31 cellular contexts compared by ENCODE assay signal in genomic region chr2:154720642-154721041, GRCh38. TPM values are rescaled to one million over a fixed set of nuclear protein-coding genes. Genes with fewer than 3 reads are reported as not detected.
DNase-seq lines count a peak whose midpoint lies in the region; ATAC-seq, FAIRE-seq and TF ChIP-seq lines count a peak whose summit lies in the region.
"Had no signal": no experiment of that assay in that cellular context is flagged by ENCODE, and none has a peak within 500 bp of the region (broad histone marks: within the 10 kb centered on the region; RNA-seq: fewer than 3 reads in every experiment).

No MANE protein-coding gene starts in this region.

- H3K36me3 ChIP-seq in fibroblast of lung (ENCODE audit: control insufficient read depth, insufficient read depth, low read length) = no peaks in the 10 kb centered on the region
- H3K36me3 ChIP-seq: HAP-1, heart right ventricle, sigmoid colon had no signal

- FAIRE-seq in H54 (lab: Jason Lieb, UNC) (peak; percentile 91), urothelium cell line (lab: Jason Lieb, UNC) (no peak)
- FAIRE-seq: G401.6, HTR-8/SVneo, TTC549 had no signal

- no peaks in the 10 kb centered on the region for H3K27me3 ChIP-seq in fibroblast of lung (ENCODE audit: control insufficient read depth, insufficient read depth, low read length)
- H3K27me3 ChIP-seq: heart right ventricle, sigmoid colon had no signal

- H3K79me2 ChIP-seq in fibroblast of lung (ENCODE audit: control insufficient read depth, insufficient read depth, low read length) = no peaks in the 10 kb centered on the region

- no peaks in the 10 kb centered on the region for H3K9me3 ChIP-seq in fibroblast of lung (ENCODE audit: control insufficient read depth, insufficient read depth, low read depth, low read length)
- H3K9me3 ChIP-seq: HAP-1, heart right ventricle, sigmoid colon had no signal

- H3K4me3 ChIP-seq in fibroblast of lung (replicated peaks in 1 of 4; ENCODE audit: control extremely low read depth in 1 of 4, insufficient read depth in 1 of 4, low read depth in 3 of 4, low read length in 4 of 4) (no peak overlapping the region), skeletal muscle cell (ENCODE audit: low read depth, low read length) (no peak overlapping the region)
- H3K4me3 ChIP-seq: HAP-1, heart right ventricle, sigmoid colon, SK-N-MC had no signal

- no peak overlapping the region for H3K9ac ChIP-seq in fibroblast of lung (ENCODE audit: insufficient read depth, low read length)

- TF ChIP-seq POLR2A in H54 (IDR thresholded peaks at IDR 0.05; ENCODE audit: low read depth, low read length) = no peak

- no peak overlapping the region for H2AFZ ChIP-seq in fibroblast of lung (ENCODE audit: low read length)

- ATAC-seq in HG03280 (IDR thresholded peaks at IDR 0.05; ENCODE audit: unreplicated experiment) (no peak), HG02588 (IDR thresholded peaks at IDR 0.05; ENCODE audit: unreplicated experiment) (no peak)
- ATAC-seq: activated CD8-positive, alpha-beta T cell treated with anti-CD3 and anti-CD28 coated beads for 36 hours; activated T-helper 17 cell treated with anti-CD3 and anti-CD28 coated beads, Interleukin-2, amount 50 U/mL, for 72 hours; heart right ventricle; left colon; stimulated activated naive CD8-positive, alpha-beta T cell treated with anti-CD3 and anti-CD28 coated beads, Interleukin-15, amount 100 ng/mL, for 72 hours had no signal

- H4K20me1 ChIP-seq in fibroblast of lung (ENCODE audit: control insufficient read depth, extremely low read depth, insufficient read depth, low read length) = no peaks in the 10 kb centered on the region

- H3K27ac ChIP-seq in fibroblast of lung (ENCODE audit: insufficient read depth, low read length) = no peak overlapping the region
- H3K27ac ChIP-seq: epithelial cell of prostate, heart right ventricle, sigmoid colon, SK-N-MC had no signal

- H3K4me1 ChIP-seq in fibroblast of lung (ENCODE audit: control insufficient read depth, extremely low read depth, insufficient read depth, low read length) = no peaks in the 10 kb centered on the region
- H3K4me1 ChIP-seq: HAP-1, heart right ventricle, sigmoid colon had no signal

- DNase-seq in H54 (ENCODE audit: insufficient read length, low spot score) = no peak
- DNase-seq in RKO (ENCODE audit: low spot score) = peak; percentile 18
- DNase-seq in fibroblast of lung (ENCODE audit: low read depth in 2 of 2) = peak; percentile 5 to 46
- DNase-seq in skeletal muscle cell (ENCODE audit: low read depth) = peak; percentile 8
- DNase-seq in urothelium cell line (ENCODE audit: low spot score) = no peak
- no peak for DNase-seq in kidney glomerular epithelial cell (lab: John Stamatoyannopoulos, UW)
- DNase-seq: activated CD4-positive, alpha-beta T cell treated with anti-CD3 and anti-CD28 coated beads for 1 hour; activated CD8-positive, alpha-beta T cell treated with anti-CD3 and anti-CD28 coated beads for 36 hours; DMS153; heart right ventricle; KBM-7; left colon; NCI-H2029; NCI-H2227 treated with DMSO at 0.1 percent for 48 hours; NCI-H748 treated with DMSO at 0.1 percent for 48 hours; posterior cingulate gyrus; sigmoid colon; stimulated activated naive CD8-positive, alpha-beta T cell treated with anti-CD3 and anti-CD28 coated beads, Interleukin-15, amount 100 ng/mL, for 72 hours; trophoblast cell had no signal

- no peak for TF ChIP-seq CTCF in fibroblast of lung (conservative IDR thresholded peaks at IDR 0.05 in 1 of 2, IDR thresholded peaks at IDR 0.05 in 1 of 2; ENCODE audit: low read depth in 1 of 2, low read length in 2 of 2)

- H3K4me2 ChIP-seq in fibroblast of lung (ENCODE audit: extremely low read depth, insufficient read depth, low read length) = no peak overlapping the region

RNA-seq across cellular contexts. Expression of gene KCNJ3, which starts 22.1 kb away (rescaled TPM):
- not detected in 2 replicates for total RNA-seq in fibroblast of lung
- not detected in 2 replicates for polyA plus RNA-seq in fibroblast of lung
- polyA plus RNA-seq in fibroblast of lung (2012) = not detected in 2 replicates
- polyA minus RNA-seq in fibroblast of lung (ENCODE audit: low replicate concordance) = not detected in 2 replicates
- total RNA-seq: activated CD8-positive, alpha-beta T cell treated with anti-CD3 and anti-CD28 coated beads for 36 hours; activated T-helper 17 cell treated with anti-CD3 and anti-CD28 coated beads, Interleukin-2, amount 50 U/mL, for 72 hours; fibroblast of villous mesenchyme; MCF 10A; T-helper 1 cell treated with Interleukin-12 subunit alpha and Interleukin-12 subunit beta and Interleukin-4 antibody, amounts not matched to agents 30 ng/mL and 1 ng/mL, for 36 hours had no signal

Comparison
In these comparisons a context has a peak if more than half of its experiments do, and no peak if none do; other contexts are left out.
1. DNase-seq: peak in RKO (single experiment), fibroblast of lung (2 of 2) and skeletal muscle cell (single experiment); none in H54 (single experiment), urothelium cell line (single experiment) and kidney glomerular epithelial cell (single experiment).